Comparison of ENCODE assay signal across 9 cellular contexts in genomic region chr20:50304501-50304856, GRCh38.
DNase-seq lines count a peak whose midpoint lies in the region; ATAC-seq and TF ChIP-seq lines count a peak whose summit lies in the region.
"Had no signal": no experiment of that assay in that cellular context is flagged by ENCODE, and none has a peak within 500 bp of the region (broad histone marks: within the 10 kb centered on the region; RNA-seq: fewer than 3 reads in every experiment).

No MANE protein-coding gene starts in this region.

- peak; percentile 46 to 54 for ATAC-seq in right cardiac atrium
- peak; percentile 12 to 27 for ATAC-seq in gastrocnemius medialis
- no peak for ATAC-seq in stimulated activated memory B cell treated with anti-CD40 and anti-IgM and Interleukin-4, amounts not matched to agents 10 μg/mL and 1 μg/mL and 100 μg/mL, for 72 hours

- TF ChIP-seq POLR2A in gastrocnemius medialis (IDR thresholded peaks at IDR 0.05) = no peak

- H3K27me3 ChIP-seq in brain microvascular endothelial cell (replicated peaks) (no peaks in the 10 kb centered on the region), right cardiac atrium (ENCODE audit: control insufficient read depth, insufficient read depth) (no peaks in the 10 kb centered on the region), gastrocnemius medialis (no peaks in the 10 kb centered on the region)

- peaks cover 33% of the 10 kb centered on the region for H3K27me3 Mint-ChIP-seq in stimulated activated memory B cell treated with anti-CD40 and anti-IgM and Interleukin-4, amounts not matched to agents 10 μg/mL and 1 μg/mL and 100 μg/mL, for 72 hours

- H3K27ac Mint-ChIP-seq in stimulated activated memory B cell treated with anti-CD40 and anti-IgM and Interleukin-4, amounts not matched to agents 10 μg/mL and 1 μg/mL and 100 μg/mL, for 72 hours = no peak overlapping the region

- intact Hi-C loops in right cardiac atrium (cut with DNase I) = loop anchor here in 3 of 4 donors (10.0 kb wide), 2 partner anchors 90 to 110 kb away; partner anchors contain the start of gene CEBPB (in 2 of the 3)
- intact Hi-C loops in gastrocnemius medialis (cut with DNase I; ENCODE audit: low total_unique reads) = loop anchor here (2.0 to 10.0 kb wide), 2 partner anchors 26 to 270 kb away; no protein-coding TSS in a partner anchor

- no peak overlapping the region for H3K4me3 ChIP-seq in brain microvascular endothelial cell (ENCODE audit: low read depth, low read length)
- H3K4me3 ChIP-seq in right cardiac atrium (ENCODE audit: low read length) = no peak overlapping the region
- no peak overlapping the region for H3K4me3 ChIP-seq in gastrocnemius medialis

- peaks cover 20% of the 10 kb centered on the region for H3K4me1 ChIP-seq in right cardiac atrium (ENCODE audit: control insufficient read depth, insufficient read depth, low read length)
- H3K4me1 ChIP-seq in gastrocnemius medialis = peaks cover 57 to 66% of the 10 kb centered on the region in 2 donors

- WGBS in right cardiac atrium = 38% methylated on average over 10 of the region's 10 CpGs

- DNase-seq in EH (ENCODE audit: low read depth) (peak; percentile 93), brain microvascular endothelial cell (no peak), right cardiac atrium (peak; percentile 81 to 91 (median 91)), gastrocnemius medialis (peak; percentile 61 to 73), cerebellar cortex (ENCODE audit: low spot score) (no peak), HUDEP-2 (lab: John Stamatoyannopoulos, UW; ENCODE audit: unreplicated experiment in 76 of 76) (no peak)
- DNase-seq in activated T-cell treated with anti-CD3 and anti-CD28 coated beads, Interleukin-2, amount 50 U/mL, for 1 hour = no peak
- DNase-seq: NCI-H187 had no signal

- in situ Hi-C loops in brain microvascular endothelial cell (cut with HindIII; ENCODE audit: low pct_ligation_motif_present, low sequenced_read_pairs) = no loop called here
- in situ Hi-C loops in gastrocnemius medialis (cut with MboI; ENCODE audit: low sequenced_read_pairs in 4 of 4) = no loop called here

- no peaks in the 10 kb centered on the region for H3K36me3 Mint-ChIP-seq in stimulated activated memory B cell treated with anti-CD40 and anti-IgM and Interleukin-4, amounts not matched to agents 10 μg/mL and 1 μg/mL and 100 μg/mL, for 72 hours

- TF ChIP-seq CTCF in brain microvascular endothelial cell (IDR thresholded peaks at IDR 0.05; ENCODE audit: low read depth, low read length, missing control alignments) (no peak), gastrocnemius medialis (IDR thresholded peaks at IDR 0.05 in 4 of 5, conservative IDR thresholded peaks at IDR 0.05 in 1 of 5) (no peak)

- no peak overlapping the region for H3K4me3 Mint-ChIP-seq in stimulated activated memory B cell treated with anti-CD40 and anti-IgM and Interleukin-4, amounts not matched to agents 10 μg/mL and 1 μg/mL and 100 μg/mL, for 72 hours

- H3K9me3 ChIP-seq in right cardiac atrium (ENCODE audit: control insufficient read depth, low read length) = no peaks in the 10 kb centered on the region
- no peaks in the 10 kb centered on the region for H3K9me3 ChIP-seq in gastrocnemius medialis

- no peaks in the 10 kb centered on the region for H3K4me1 Mint-ChIP-seq in stimulated activated memory B cell treated with anti-CD40 and anti-IgM and Interleukin-4, amounts not matched to agents 10 μg/mL and 1 μg/mL and 100 μg/mL, for 72 hours

- H3K27ac ChIP-seq in brain microvascular endothelial cell (peak overlapping the region; percentile 67), right cardiac atrium (ENCODE audit: low read length) (peak overlapping the region; percentile 97), gastrocnemius medialis (peak overlapping the region; percentile 87 to 95 (median 90))

- no peaks in the 10 kb centered on the region for H3K36me3 ChIP-seq in brain microvascular endothelial cell (replicated peaks)
- H3K36me3 ChIP-seq in gastrocnemius medialis = no peaks in the 10 kb centered on the region

- H3K9me3 Mint-ChIP-seq in stimulated activated memory B cell treated with anti-CD40 and anti-IgM and Interleukin-4, amounts not matched to agents 10 μg/mL and 1 μg/mL and 100 μg/mL, for 72 hours = no peaks in the 10 kb centered on the region

Comparison
In these comparisons a context has a peak if more than half of its experiments do, and no peak if none do; other contexts are left out.
1. DNase-seq: peak in EH (single experiment), right cardiac atrium (3 of 3) and gastrocnemius medialis (2 of 2); none in brain microvascular endothelial cell (single experiment), cerebellar cortex (single experiment), activated T-cell treated with anti-CD3 and anti-CD28 coated beads, Interleukin-2, amount 50 U/mL, for 1 hour (single experiment) and HUDEP-2 (0 of 76).
2. Peak in every context shown above with its lines, with median percentiles within 50 percentile points of each other: H3K27ac ChIP-seq.